ENCODE assay signal across 1 cellular context in genomic region chr7:73706122-73707044, GRCh38.
TF ChIP-seq lines count a peak whose summit lies in the region.

No MANE protein-coding gene starts in this region.

TF ChIP-seq in GM23338, 12 proteins besides CTCF, POLR2A, EP300 and RAD21 (continued from another document):
- TF ChIP-seq EZH2 (IDR thresholded peaks at IDR 0.05; ENCODE audit: low read depth, unreplicated experiment) (no peak), ZNF114 (CRISPR knock-in tag; IDR thresholded peaks at IDR 0.05) (no peak), REST (IDR thresholded peaks at IDR 0.05; ENCODE audit: unreplicated experiment) (no peak)
